8 cellular contexts compared by ENCODE assay signal in the genomic region with DNA sequence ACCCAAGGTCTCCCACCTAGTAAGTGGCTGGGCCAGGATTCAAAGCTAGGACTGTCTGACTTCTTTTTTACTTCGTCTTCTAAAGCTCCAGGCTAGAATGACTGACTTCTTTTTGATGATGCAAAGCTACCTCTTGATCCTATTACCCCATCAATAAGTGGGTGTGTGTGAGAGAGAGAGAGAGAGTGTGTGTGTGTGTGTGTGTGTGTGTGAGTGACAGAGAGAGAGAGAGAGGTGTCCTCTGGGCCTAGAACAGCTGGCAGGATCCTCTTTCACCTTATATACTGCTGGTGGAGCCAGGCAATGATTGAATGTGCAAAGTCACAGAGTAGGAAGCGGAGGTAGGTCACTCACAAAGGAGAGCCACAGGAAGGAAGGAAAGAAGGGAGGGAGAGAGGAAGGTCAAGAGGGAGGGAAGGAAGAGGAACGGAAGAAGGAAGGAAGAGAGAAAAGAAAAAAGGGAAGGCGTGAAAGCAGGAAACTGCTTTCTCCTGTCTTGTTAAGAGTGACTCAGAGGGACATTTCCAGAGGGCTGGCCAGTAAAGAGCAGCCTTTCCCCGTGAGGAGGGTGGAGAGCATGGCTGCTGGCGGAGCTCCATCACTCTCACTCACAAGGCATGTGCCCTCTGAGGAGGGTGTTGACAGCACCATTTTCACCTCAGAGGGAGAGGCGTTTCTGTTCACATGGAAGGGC.
DNase-seq lines count a peak whose midpoint lies in the region; ATAC-seq and TF ChIP-seq lines count a peak whose summit lies in the region.

No MANE protein-coding gene starts in this region.

- TF ChIP-seq POLR2A in breast epithelium (IDR thresholded peaks at IDR 0.05), result no peak

- H3K27ac ChIP-seq in A673 (ENCODE audit: low read depth, low read length, poor library complexity, severe bottlenecking), result no peak overlapping the region
- H3K27ac ChIP-seq in breast epithelium, result peak overlapping the region; percentile 54 to 76
- H3K27ac ChIP-seq in lower lobe of right lung, result peak overlapping the region; percentile 24
- H3K27ac ChIP-seq in WERI-Rb-1, result no peak overlapping the region
- no peak overlapping the region for H3K27ac ChIP-seq in GM23338 (ENCODE audit: low read depth)

- H4K20me1 ChIP-seq in GM23338 (replicated peaks; ENCODE audit: insufficient read depth), result no peaks in the 10 kb centered on the region

- H3K4me3 ChIP-seq in A673 (ENCODE audit: low read depth, low read length, poor library complexity, severe bottlenecking) (no peak overlapping the region), breast epithelium (no peak overlapping the region), lower lobe of right lung (no peak overlapping the region), WERI-Rb-1 (ENCODE audit: low read depth, low read length) (no peak overlapping the region), GM23338 (no peak overlapping the region)

- peaks cover 4% of the 10 kb centered on the region; the same call in 2 of the 3 replicates for H3K4me1 Mint-ChIP-seq in GM23338

- peaks cover 1% of the 10 kb centered on the region; the same call in 2 of the 3 replicates for H3K9me3 Mint-ChIP-seq in GM23338

- intact Hi-C loops in A673 (cut with micrococcal nuclease; ENCODE audit: unreplicated experiment) (no loop called here), breast epithelium (cut with DNase I; ENCODE audit: low total_unique reads) (no loop called here), lower lobe of right lung (cut with DNase I) (no loop called here)

- H3K27ac Mint-ChIP-seq in GM23338, result no peak overlapping the region

- H3K36me3 ChIP-seq in A673 (ENCODE audit: insufficient read depth, low read length, poor library complexity, severe bottlenecking) (no peaks in the 10 kb centered on the region), breast epithelium (no peaks in the 10 kb centered on the region), lower lobe of right lung (no peaks in the 10 kb centered on the region), WERI-Rb-1 (no peaks in the 10 kb centered on the region), GM23338 (ENCODE audit: insufficient read depth) (no peaks in the 10 kb centered on the region)

- H3K27me3 ChIP-seq in A673 (replicated peaks; ENCODE audit: insufficient read depth, low read depth, low read length, poor library complexity) (no peaks in the 10 kb centered on the region), breast epithelium (no peaks in the 10 kb centered on the region), lower lobe of right lung (ENCODE audit: low read depth) (no peaks in the 10 kb centered on the region), WERI-Rb-1 (ENCODE audit: insufficient read depth, low read depth, severe bottlenecking) (no peaks in the 10 kb centered on the region), GM23338 (ENCODE audit: insufficient read depth) (no peaks in the 10 kb centered on the region)

- peaks cover under 1% of the 10 kb centered on the region; the same call in 1 of the 3 replicates for H3K36me3 Mint-ChIP-seq in GM23338 (ENCODE audit: low read depth)

- H3K4me3 Mint-ChIP-seq in GM23338, result no peak overlapping the region

- no TSS peak for BruUV-seq in A673 (replicated peaks; lab: Mats Ljungman, UMichigan)

- no peaks in the 10 kb centered on the region for H3K9me2 ChIP-seq in GM23338 (ENCODE audit: insufficient read depth)

- H3K79me2 ChIP-seq in GM23338 (replicated peaks; ENCODE audit: insufficient read depth), result no peaks in the 10 kb centered on the region

- no peaks in the 10 kb centered on the region for H3F3A ChIP-seq in GM23338 (replicated peaks; ENCODE audit: low read depth)

- POLR2A ChIA-PET in A673 (lab: Charles Lee; ENCODE audit: low non-redundant PET), result no interaction called here

- H2AFZ ChIP-seq in GM23338, result no peak overlapping the region; the same call in 1 of the 2 replicates

- H3K27me3 Mint-ChIP-seq in GM23338 (ENCODE audit: insufficient read depth, low read depth, poor library complexity), result no peaks in the 10 kb centered on the region

- H3K9me3 ChIP-seq in A673 (ENCODE audit: low read depth, low read length, poor library complexity, severe bottlenecking) (no peaks in the 10 kb centered on the region), breast epithelium (no peaks in the 10 kb centered on the region), lower lobe of right lung (no peaks in the 10 kb centered on the region), WERI-Rb-1 (ENCODE audit: severe bottlenecking) (no peaks in the 10 kb centered on the region)

- CTCF ChIA-PET in A673 (lab: Charles Lee), result no interaction called here

- no peak overlapping the region for H3K4me2 ChIP-seq in GM23338

- peak; percentile 10 for DNase-seq in A673 (ENCODE audit: low spot score)
- peak; percentile 92 for DNase-seq in HS-27A (ENCODE audit: low read depth)
- DNase-seq in breast epithelium (ENCODE audit: low spot score in 2 of 2), result no peak
- peak; percentile 73 for DNase-seq in lower lobe of right lung
- DNase-seq in WERI-Rb-1, result no peak
- no peak for DNase-seq in GM23338 (ENCODE audit: low spot score)
- DNase-seq in activated effector memory CD4-positive, alpha-beta T cell treated with Interleukin-2 at 50 U/mL for 16 hours, result no peak
- no peak for DNase-seq in DMS114 treated with DMSO at 0.1 percent for 48 hours (lab: John Stamatoyannopoulos, UW; ENCODE audit: unreplicated experiment)

- peak; percentile 86 to 95 for ATAC-seq in lower lobe of right lung
- ATAC-seq in GM23338, result no peak

- H3K4me1 ChIP-seq in A673 (ENCODE audit: insufficient read depth, low read length, poor library complexity, severe bottlenecking) (no peaks in the 10 kb centered on the region), breast epithelium (no peaks in the 10 kb centered on the region), lower lobe of right lung (peaks cover 41% of the 10 kb centered on the region), GM23338 (ENCODE audit: insufficient read depth) (no peaks in the 10 kb centered on the region; the same call in 1 of the 2 replicates)

- TF ChIP-seq CTCF in A673 (conservative IDR thresholded peaks at IDR 0.05; ENCODE audit: low read depth, low read length), result no peak
- no peak for TF ChIP-seq CTCF in breast epithelium (IDR thresholded peaks at IDR 0.05)
- TF ChIP-seq CTCF in lower lobe of right lung (IDR thresholded peaks at IDR 0.05), result no peak
- TF ChIP-seq CTCF in WERI-Rb-1 (IDR thresholded peaks at IDR 0.05; ENCODE audit: low read depth, low read length), result no peak
- no peak for TF ChIP-seq CTCF in GM23338 (conservative IDR thresholded peaks at IDR 0.05; ENCODE audit: low read depth in 2 of 2)

TF ChIP-seq in GM23338, 12 proteins besides CTCF, POLR2A, EP300 and RAD21 (continues in another document):
- TF ChIP-seq POLR2AphosphoS5 (IDR thresholded peaks at IDR 0.05; ENCODE audit: low read depth) (no peak), EZH2phosphoT487 (IDR thresholded peaks at IDR 0.05; ENCODE audit: unreplicated experiment) (no peak), NANOG (IDR thresholded peaks at IDR 0.05; ENCODE audit: borderline replicate concordance) (no peak), JUNB (IDR thresholded peaks at IDR 0.05; ENCODE audit: unreplicated experiment) (no peak)
- TF ChIP-seq, protein P1, sequence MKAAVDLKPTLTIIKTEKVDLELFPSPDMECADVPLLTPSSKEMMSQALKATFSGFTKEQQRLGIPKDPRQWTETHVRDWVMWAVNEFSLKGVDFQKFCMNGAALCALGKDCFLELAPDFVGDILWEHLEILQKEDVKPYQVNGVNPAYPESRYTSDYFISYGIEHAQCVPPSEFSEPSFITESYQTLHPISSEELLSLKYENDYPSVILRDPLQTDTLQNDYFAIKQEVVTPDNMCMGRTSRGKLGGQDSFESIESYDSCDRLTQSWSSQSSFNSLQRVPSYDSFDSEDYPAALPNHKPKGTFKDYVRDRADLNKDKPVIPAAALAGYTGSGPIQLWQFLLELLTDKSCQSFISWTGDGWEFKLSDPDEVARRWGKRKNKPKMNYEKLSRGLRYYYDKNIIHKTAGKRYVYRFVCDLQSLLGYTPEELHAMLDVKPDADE (IDR thresholded peaks at IDR 0.05), result no peak
- TF ChIP-seq, protein P2, sequence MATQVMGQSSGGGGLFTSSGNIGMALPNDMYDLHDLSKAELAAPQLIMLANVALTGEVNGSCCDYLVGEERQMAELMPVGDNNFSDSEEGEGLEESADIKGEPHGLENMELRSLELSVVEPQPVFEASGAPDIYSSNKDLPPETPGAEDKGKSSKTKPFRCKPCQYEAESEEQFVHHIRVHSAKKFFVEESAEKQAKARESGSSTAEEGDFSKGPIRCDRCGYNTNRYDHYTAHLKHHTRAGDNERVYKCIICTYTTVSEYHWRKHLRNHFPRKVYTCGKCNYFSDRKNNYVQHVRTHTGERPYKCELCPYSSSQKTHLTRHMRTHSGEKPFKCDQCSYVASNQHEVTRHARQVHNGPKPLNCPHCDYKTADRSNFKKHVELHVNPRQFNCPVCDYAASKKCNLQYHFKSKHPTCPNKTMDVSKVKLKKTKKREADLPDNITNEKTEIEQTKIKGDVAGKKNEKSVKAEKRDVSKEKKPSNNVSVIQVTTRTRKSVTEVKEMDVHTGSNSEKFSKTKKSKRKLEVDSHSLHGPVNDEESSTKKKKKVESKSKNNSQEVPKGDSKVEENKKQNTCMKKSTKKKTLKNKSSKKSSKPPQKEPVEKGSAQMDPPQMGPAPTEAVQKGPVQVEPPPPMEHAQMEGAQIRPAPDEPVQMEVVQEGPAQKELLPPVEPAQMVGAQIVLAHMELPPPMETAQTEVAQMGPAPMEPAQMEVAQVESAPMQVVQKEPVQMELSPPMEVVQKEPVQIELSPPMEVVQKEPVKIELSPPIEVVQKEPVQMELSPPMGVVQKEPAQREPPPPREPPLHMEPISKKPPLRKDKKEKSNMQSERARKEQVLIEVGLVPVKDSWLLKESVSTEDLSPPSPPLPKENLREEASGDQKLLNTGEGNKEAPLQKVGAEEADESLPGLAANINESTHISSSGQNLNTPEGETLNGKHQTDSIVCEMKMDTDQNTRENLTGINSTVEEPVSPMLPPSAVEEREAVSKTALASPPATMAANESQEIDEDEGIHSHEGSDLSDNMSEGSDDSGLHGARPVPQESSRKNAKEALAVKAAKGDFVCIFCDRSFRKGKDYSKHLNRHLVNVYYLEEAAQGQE (IDR thresholded peaks at IDR 0.05; ENCODE audit: unreplicated experiment), result no peak

Comparison
In these comparisons a context has a peak if more than half of its experiments do, and no peak if none do; other contexts are left out.
1. DNase-seq: peak in A673 (single experiment), HS-27A (single experiment) and lower lobe of right lung (single experiment); none in breast epithelium (0 of 2), WERI-Rb-1 (single experiment), GM23338 (single experiment), activated effector memory CD4-positive, alpha-beta T cell treated with Interleukin-2 at 50 U/mL for 16 hours (single experiment) and DMS114 treated with DMSO at 0.1 percent for 48 hours (single experiment).
2. H3K27ac ChIP-seq: peak in breast epithelium (2 of 2) and lower lobe of right lung (single experiment); none in A673 (single experiment), WERI-Rb-1 (single experiment) and GM23338 (single experiment).